Comparison of ENCODE assay signal across 9 cellular contexts in the genomic region with DNA sequence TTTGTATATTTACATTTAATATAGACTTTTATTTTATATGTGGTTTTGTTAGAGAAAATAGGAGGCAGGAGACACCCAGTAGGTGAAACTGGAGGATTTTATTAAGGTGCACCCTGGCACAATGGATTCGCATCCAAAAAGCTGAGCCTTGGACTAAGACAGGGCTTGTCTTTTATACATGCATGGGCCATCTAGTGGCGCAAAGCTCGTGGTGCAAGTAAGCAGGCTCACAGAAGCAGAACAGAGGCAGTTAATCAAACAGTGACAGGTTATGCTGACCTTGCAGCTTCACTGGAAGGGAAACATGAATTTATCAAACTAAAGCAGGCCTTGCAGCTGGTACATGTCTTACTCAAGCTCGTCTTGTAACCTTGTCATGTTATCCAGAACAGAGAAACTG. TPM values are rescaled to one million over a fixed set of nuclear protein-coding genes. Genes with fewer than 3 reads are reported as not detected.
DNase-seq lines count a peak whose midpoint lies in the region; ATAC-seq and TF ChIP-seq lines count a peak whose summit lies in the region.
"Had no signal": no experiment of that assay in that cellular context is flagged by ENCODE, and none has a peak within 500 bp of the region (broad histone marks: within the 10 kb centered on the region; RNA-seq: fewer than 3 reads in every experiment).

No MANE protein-coding gene starts in this region.

- 66% methylated on average over 4 of the region's 4 CpGs for WGBS in liver

- no peaks in the 10 kb centered on the region for H3K36me3 ChIP-seq in liver (ENCODE audit: control insufficient read depth in 4 of 4, insufficient read depth in 3 of 4, low read depth in 1 of 4, low read length in 3 of 4)

- no peaks in the 10 kb centered on the region for H3K4me1 Mint-ChIP-seq in activated naive CD8-positive, alpha-beta T cell treated with anti-CD3 and anti-CD28 coated beads, Interleukin-2, amount 50 U/mL, for 24 hours
- H3K4me1 Mint-ChIP-seq: CD8-positive, alpha-beta memory T cell had no signal

- no peak overlapping the region for H3K9ac ChIP-seq in liver (ENCODE audit: low read depth in 1 of 2, low read length in 2 of 2)

- no peaks in the 10 kb centered on the region for H3K27me3 Mint-ChIP-seq in activated naive CD8-positive, alpha-beta T cell treated with anti-CD3 and anti-CD28 coated beads, Interleukin-2, amount 50 U/mL, for 24 hours
- H3K27me3 Mint-ChIP-seq: CD8-positive, alpha-beta memory T cell had no signal

- H3K4me1 ChIP-seq in liver (ENCODE audit: control insufficient read depth in 4 of 4, insufficient read depth in 4 of 4, low read length in 3 of 4), result no peaks in the 10 kb centered on the region

- no peaks in the 10 kb centered on the region for H3K27me3 ChIP-seq in liver (ENCODE audit: control insufficient read depth in 4 of 4, insufficient read depth in 4 of 4, low read length in 3 of 4)

- TF ChIP-seq CTCF in liver (IDR thresholded peaks at IDR 0.05; ENCODE audit: low read depth, low read length, missing input control), result peak; percentile 41

- H3K4me3 Mint-ChIP-seq in activated naive CD8-positive, alpha-beta T cell treated with anti-CD3 and anti-CD28 coated beads, Interleukin-2, amount 50 U/mL, for 24 hours, result no peak overlapping the region
- H3K4me3 Mint-ChIP-seq: CD8-positive, alpha-beta memory T cell had no signal

- no peak for ATAC-seq in activated naive CD8-positive, alpha-beta T cell treated with anti-CD3 and anti-CD28 coated beads, Interleukin-2, amount 50 U/mL, for 24 hours
- ATAC-seq in HG02588 (IDR thresholded peaks at IDR 0.05; ENCODE audit: unreplicated experiment) (no peak), HG03025 (IDR thresholded peaks at IDR 0.05; ENCODE audit: low FRiP score, unreplicated experiment) (no peak)

- no peak overlapping the region for H3K27ac Mint-ChIP-seq in activated naive CD8-positive, alpha-beta T cell treated with anti-CD3 and anti-CD28 coated beads, Interleukin-2, amount 50 U/mL, for 24 hours

- no peak overlapping the region for H3K27ac ChIP-seq in liver (ENCODE audit: low read depth in 1 of 2, low read length in 2 of 2)

- H3K9me3 Mint-ChIP-seq in activated naive CD8-positive, alpha-beta T cell treated with anti-CD3 and anti-CD28 coated beads, Interleukin-2, amount 50 U/mL, for 24 hours, result peaks cover 11% of the 10 kb centered on the region

- peaks cover 2 to 23% (median 8%) of the 10 kb centered on the region in 4 donors for H3K9me3 ChIP-seq in liver (ENCODE audit: control insufficient read depth in 4 of 4, low read length in 3 of 4)

- TF ChIP-seq RAD21 in liver (IDR thresholded peaks at IDR 0.05), result peak in 1 of 2 donors; percentile 73

- DNase-seq in NCI-H2029 (lab: John Stamatoyannopoulos, UW) (peak; percentile 44), NCI-H2029 treated with DMSO at 0.1 percent for 48 hours (lab: John Stamatoyannopoulos, UW) (no peak), NCI-H69 (lab: John Stamatoyannopoulos, UW) (peak; percentile 51), kidney glomerular epithelial cell (lab: John Stamatoyannopoulos, UW) (no peak)
- DNase-seq in activated naive CD8-positive, alpha-beta T cell treated with anti-CD3 and anti-CD28 coated beads, Interleukin-2, amount 50 U/mL, for 24 hours, result peak; percentile 35

- H3K4me3 ChIP-seq in liver (ENCODE audit: low read depth in 1 of 3, low read length in 3 of 3), result no peak overlapping the region

- peaks cover under 1% of the 10 kb centered on the region for H3K36me3 Mint-ChIP-seq in activated naive CD8-positive, alpha-beta T cell treated with anti-CD3 and anti-CD28 coated beads, Interleukin-2, amount 50 U/mL, for 24 hours (ENCODE audit: low read depth)

TF ChIP-seq in liver, 16 proteins besides CTCF, POLR2A, EP300 and RAD21:
- TF ChIP-seq JUND (IDR thresholded peaks at IDR 0.05), result no peak
- TF ChIP-seq, protein P1, sequence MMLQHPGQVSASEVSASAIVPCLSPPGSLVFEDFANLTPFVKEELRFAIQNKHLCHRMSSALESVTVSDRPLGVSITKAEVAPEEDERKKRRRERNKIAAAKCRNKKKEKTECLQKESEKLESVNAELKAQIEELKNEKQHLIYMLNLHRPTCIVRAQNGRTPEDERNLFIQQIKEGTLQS (IDR thresholded peaks at IDR 0.05), result no peak
- no peak for TF ChIP-seq FOXA2 (IDR thresholded peaks at IDR 0.05)
- TF ChIP-seq FOXA1 (IDR thresholded peaks at IDR 0.05), result no peak
- TF ChIP-seq SP1 (IDR thresholded peaks at IDR 0.05), result no peak
- TF ChIP-seq RXRA (IDR thresholded peaks at IDR 0.05), result no peak
- no peak for TF ChIP-seq TAF1 (conservative IDR thresholded peaks at IDR 0.05)
- TF ChIP-seq, protein P2, sequence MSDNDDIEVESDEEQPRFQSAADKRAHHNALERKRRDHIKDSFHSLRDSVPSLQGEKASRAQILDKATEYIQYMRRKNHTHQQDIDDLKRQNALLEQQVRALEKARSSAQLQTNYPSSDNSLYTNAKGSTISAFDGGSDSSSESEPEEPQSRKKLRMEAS (IDR thresholded peaks at IDR 0.05), result no peak
- no peak for TF ChIP-seq HNF4A (conservative IDR thresholded peaks at IDR 0.05)
- no peak for TF ChIP-seq GABPA (IDR thresholded peaks at IDR 0.05 in 1 of 2, conservative IDR thresholded peaks at IDR 0.05 in 1 of 2)
- TF ChIP-seq, protein P3, sequence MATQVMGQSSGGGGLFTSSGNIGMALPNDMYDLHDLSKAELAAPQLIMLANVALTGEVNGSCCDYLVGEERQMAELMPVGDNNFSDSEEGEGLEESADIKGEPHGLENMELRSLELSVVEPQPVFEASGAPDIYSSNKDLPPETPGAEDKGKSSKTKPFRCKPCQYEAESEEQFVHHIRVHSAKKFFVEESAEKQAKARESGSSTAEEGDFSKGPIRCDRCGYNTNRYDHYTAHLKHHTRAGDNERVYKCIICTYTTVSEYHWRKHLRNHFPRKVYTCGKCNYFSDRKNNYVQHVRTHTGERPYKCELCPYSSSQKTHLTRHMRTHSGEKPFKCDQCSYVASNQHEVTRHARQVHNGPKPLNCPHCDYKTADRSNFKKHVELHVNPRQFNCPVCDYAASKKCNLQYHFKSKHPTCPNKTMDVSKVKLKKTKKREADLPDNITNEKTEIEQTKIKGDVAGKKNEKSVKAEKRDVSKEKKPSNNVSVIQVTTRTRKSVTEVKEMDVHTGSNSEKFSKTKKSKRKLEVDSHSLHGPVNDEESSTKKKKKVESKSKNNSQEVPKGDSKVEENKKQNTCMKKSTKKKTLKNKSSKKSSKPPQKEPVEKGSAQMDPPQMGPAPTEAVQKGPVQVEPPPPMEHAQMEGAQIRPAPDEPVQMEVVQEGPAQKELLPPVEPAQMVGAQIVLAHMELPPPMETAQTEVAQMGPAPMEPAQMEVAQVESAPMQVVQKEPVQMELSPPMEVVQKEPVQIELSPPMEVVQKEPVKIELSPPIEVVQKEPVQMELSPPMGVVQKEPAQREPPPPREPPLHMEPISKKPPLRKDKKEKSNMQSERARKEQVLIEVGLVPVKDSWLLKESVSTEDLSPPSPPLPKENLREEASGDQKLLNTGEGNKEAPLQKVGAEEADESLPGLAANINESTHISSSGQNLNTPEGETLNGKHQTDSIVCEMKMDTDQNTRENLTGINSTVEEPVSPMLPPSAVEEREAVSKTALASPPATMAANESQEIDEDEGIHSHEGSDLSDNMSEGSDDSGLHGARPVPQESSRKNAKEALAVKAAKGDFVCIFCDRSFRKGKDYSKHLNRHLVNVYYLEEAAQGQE (IDR thresholded peaks at IDR 0.05), result no peak
- TF ChIP-seq YY1 (IDR thresholded peaks at IDR 0.05), result no peak
- TF ChIP-seq, protein P4, sequence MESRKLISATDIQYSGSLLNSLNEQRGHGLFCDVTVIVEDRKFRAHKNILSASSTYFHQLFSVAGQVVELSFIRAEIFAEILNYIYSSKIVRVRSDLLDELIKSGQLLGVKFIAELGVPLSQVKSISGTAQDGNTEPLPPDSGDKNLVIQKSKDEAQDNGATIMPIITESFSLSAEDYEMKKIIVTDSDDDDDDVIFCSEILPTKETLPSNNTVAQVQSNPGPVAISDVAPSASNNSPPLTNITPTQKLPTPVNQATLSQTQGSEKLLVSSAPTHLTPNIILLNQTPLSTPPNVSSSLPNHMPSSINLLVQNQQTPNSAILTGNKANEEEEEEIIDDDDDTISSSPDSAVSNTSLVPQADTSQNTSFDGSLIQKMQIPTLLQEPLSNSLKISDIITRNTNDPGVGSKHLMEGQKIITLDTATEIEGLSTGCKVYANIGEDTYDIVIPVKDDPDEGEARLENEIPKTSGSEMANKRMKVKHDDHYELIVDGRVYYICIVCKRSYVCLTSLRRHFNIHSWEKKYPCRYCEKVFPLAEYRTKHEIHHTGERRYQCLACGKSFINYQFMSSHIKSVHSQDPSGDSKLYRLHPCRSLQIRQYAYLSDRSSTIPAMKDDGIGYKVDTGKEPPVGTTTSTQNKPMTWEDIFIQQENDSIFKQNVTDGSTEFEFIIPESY (IDR thresholded peaks at IDR 0.05), result no peak
- no peak for TF ChIP-seq NR2F2 (IDR thresholded peaks at IDR 0.05)
- TF ChIP-seq HNF4G (IDR thresholded peaks at IDR 0.05), result no peak

RNA-seq across cellular contexts. Expression of a gene that starts 58.8 kb away (rescaled TPM):
- total RNA-seq in liver, result 1 to 10 TPM in 1 of 2 donors, under 1 TPM in 1; 0.25 to 2.8 TPM
- polyA plus RNA-seq in liver, result under 1 TPM; 0.06 to 0.29 TPM

Comparison
In these comparisons a context has a peak if more than half of its experiments do, and no peak if none do; other contexts are left out.
1. DNase-seq: peak in NCI-H2029 (single experiment), NCI-H69 (single experiment) and activated naive CD8-positive, alpha-beta T cell treated with anti-CD3 and anti-CD28 coated beads, Interleukin-2, amount 50 U/mL, for 24 hours (single experiment); none in NCI-H2029 treated with DMSO at 0.1 percent for 48 hours (single experiment) and kidney glomerular epithelial cell (single experiment).